ENCODE assay signal across 24 cellular contexts in the genomic region with DNA sequence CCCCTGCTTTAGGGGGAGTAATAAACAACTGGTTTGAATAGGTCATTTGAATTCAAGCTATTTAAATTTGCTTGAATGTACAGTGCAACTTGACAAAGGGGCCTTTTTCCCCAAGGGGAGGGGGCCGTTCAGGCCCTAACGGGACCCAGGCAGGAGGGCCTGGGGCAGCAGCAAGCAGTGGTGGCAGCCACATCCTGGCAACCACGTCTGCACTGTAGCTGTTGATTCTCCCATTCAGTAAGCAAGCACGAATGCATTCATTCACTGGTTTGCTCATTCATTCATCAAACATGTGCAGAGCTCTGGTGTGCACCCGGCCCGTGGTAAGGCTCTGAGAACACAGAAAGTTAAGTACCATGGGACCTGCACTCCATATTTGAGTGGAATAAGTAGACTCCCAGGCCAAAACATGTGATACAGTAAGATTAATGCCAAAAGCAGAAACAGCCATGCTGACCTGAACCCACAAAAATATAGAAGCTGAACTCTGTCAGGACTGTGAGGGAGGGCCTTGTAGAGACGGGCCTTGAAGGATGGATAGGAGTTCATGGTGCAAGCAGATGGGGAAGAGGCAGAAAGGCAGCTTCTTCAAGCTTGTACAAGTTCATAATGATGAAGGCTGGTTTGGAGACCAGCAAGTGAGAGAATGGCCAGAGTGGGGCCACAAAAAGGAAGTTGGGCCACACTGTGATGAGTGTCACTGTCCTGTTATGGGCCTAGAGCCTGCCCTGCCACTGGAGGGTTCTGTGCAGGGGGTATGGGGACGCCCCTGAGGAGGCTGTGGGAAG. TPM values are rescaled to one million over a fixed set of nuclear protein-coding genes. Genes with fewer than 3 reads are reported as not detected.
DNase-seq lines count a peak whose midpoint lies in the region; TF ChIP-seq lines count a peak whose summit lies in the region.
"Had no signal": no experiment of that assay in that cellular context is flagged by ENCODE, and none has a peak within 500 bp of the region (broad histone marks: within the 10 kb centered on the region; RNA-seq: fewer than 3 reads in every experiment).

No MANE protein-coding gene starts in this region.

- H3K9me3 ChIP-seq in KOPT-K1 (ENCODE audit: insufficient read depth, low read length, poor library complexity, severe bottlenecking) (no peaks in the 10 kb centered on the region), stomach (no peaks in the 10 kb centered on the region)
- H3K9me3 ChIP-seq: neutrophil, Peyer's patch, SJSA1, uterus had no signal

- intact Hi-C loops in stomach (cut with DNase I; ENCODE audit: low total_unique reads) = no loop called here

- POLR2A ChIA-PET in GM10248 (lab: Yijun Ruan, JAX) = no interaction called here

- H3K27ac ChIP-seq in KOPT-K1 (ENCODE audit: low read depth, low read length, poor library complexity, severe bottlenecking) (peak overlapping the region; percentile 100), stomach (no peak overlapping the region)
- H3K27ac ChIP-seq: cardiac muscle cell, epithelial cell of prostate, neutrophil, Peyer's patch, SJSA1, uterus had no signal

- CTCF ChIA-PET in GM10248 (lab: Yijun Ruan, JAX) = interaction anchor here (0.7 to 1.9 kb wide), 3 partner anchors 10 to 18 kb away, joined by 3 to 5 read pairs (median 4); no protein-coding TSS in a partner anchor

- peaks cover 2% of the 10 kb centered on the region for H3K36me3 ChIP-seq in KOPT-K1 (ENCODE audit: insufficient read depth, low read length)
- no peaks in the 10 kb centered on the region for H3K36me3 ChIP-seq in stomach
- H3K36me3 ChIP-seq: cardiac muscle cell, neutrophil, Peyer's patch, SJSA1, uterus had no signal

- WGBS in stomach, 5 donors = 46 to 58% (median 56%) methylated on average over 8 of the region's 8 CpGs

- H3K4me1 ChIP-seq in stomach = no peaks in the 10 kb centered on the region
- H3K4me1 ChIP-seq: SJSA1, uterus had no signal

- TF ChIP-seq CTCF in stomach (IDR thresholded peaks at IDR 0.05) (no peak), GM10248 (IDR thresholded peaks at IDR 0.05; ENCODE audit: control extremely low read depth, extremely low read depth, low read depth, missing control alignments) (no peak)

- no peak overlapping the region for H3K4me3 ChIP-seq in stomach
- H3K4me3 ChIP-seq: cardiac muscle cell, K562, Peyer's patch, SJSA1, uterus had no signal

- no peak for TF ChIP-seq POLR2A in stomach (IDR thresholded peaks at IDR 0.05)

- H3K27me3 ChIP-seq in stomach = peaks cover 0 to 57% (median 0%) of the 10 kb centered on the region in 3 donors
- H3K27me3 ChIP-seq: cardiac muscle cell, Peyer's patch, uterus had no signal

- DNase-seq in activated effector memory CD4-positive, alpha-beta T cell treated with anti-CD3 and anti-CD28 coated beads, Interleukin-2, amount 50 U/mL, for 16 hours = peak; percentile 16
- DNase-seq in activated effector memory CD4-positive, alpha-beta T cell treated with Interleukin-2 at 50 U/mL for 16 hours = no peak
- DNase-seq in ecto neural progenitor cell (ENCODE audit: low spot score) = peak; percentile 19
- peak; percentile 11 for DNase-seq in stomach
- DNase-seq in stimulated activated CD4-positive, alpha-beta T cell treated with anti-CD3 and anti-CD28 coated beads, Interleukin-4, amount 100 ng/mL, for 1 hour = no peak
- DNase-seq in GM10248 (ENCODE audit: extremely low spot score) = no peak
- DNase-seq in globus pallidus (ENCODE audit: low spot score) = no peak
- DNase-seq: Calu3; dermis blood vessel endothelial cell; hippocampal formation; NCI-H1930; NK-92 treated with Interleukin-12 subunit alpha and Interleukin-12 subunit beta, amount 100 ng/mL, for 24 hours; uterus had no signal

- TF ChIP-seq EP300 in stomach (IDR thresholded peaks at IDR 0.05) = no peak

RNA-seq across cellular contexts. Expression of a gene that starts 29.3 kb away (rescaled TPM):
- total RNA-seq in stomach = not detected
- not detected for polyA plus RNA-seq in stomach
- total RNA-seq: A673, Calu3, cardiac muscle cell, dermis blood vessel endothelial cell, K562, lower leg skin, Peyer's patch, SJSA1, subcutaneous adipose tissue, uterus had no signal
- polyA plus RNA-seq: BJ, cardiac muscle cell, K562 had no signal

RNA-seq across cellular contexts. Expression of a gene that starts 36.3 kb away (rescaled TPM):
- 1 to 10 TPM in 1 of 5 donors, not detected in 4; 8.7 TPM for total RNA-seq in stomach
- polyA plus RNA-seq in stomach = not detected
- total RNA-seq: Calu3, cardiac muscle cell, dermis blood vessel endothelial cell, K562, lower leg skin, SJSA1, subcutaneous adipose tissue, uterus had no signal
- polyA plus RNA-seq: BJ, cardiac muscle cell, K562 had no signal

RNA-seq across cellular contexts. Expression of a gene that starts 40.0 kb away (rescaled TPM):
- under 1 TPM in 1 of 5 donors, not detected in 4; 0.73 TPM for total RNA-seq in stomach
- under 1 TPM in 1 of 3 donors, not detected in 2; 0.20 TPM for polyA plus RNA-seq in stomach
- total RNA-seq: Calu3, cardiac muscle cell, dermis blood vessel endothelial cell, K562, lower leg skin, SJSA1, subcutaneous adipose tissue had no signal
- polyA plus RNA-seq: BJ, cardiac muscle cell, K562 had no signal

Comparison
In these comparisons a context has a peak if more than half of its experiments do, and no peak if none do; other contexts are left out.
1. DNase-seq: peak in activated effector memory CD4-positive, alpha-beta T cell treated with anti-CD3 and anti-CD28 coated beads, Interleukin-2, amount 50 U/mL, for 16 hours (single experiment), ecto neural progenitor cell (single experiment) and stomach (single experiment); none in activated effector memory CD4-positive, alpha-beta T cell treated with Interleukin-2 at 50 U/mL for 16 hours (single experiment), stimulated activated CD4-positive, alpha-beta T cell treated with anti-CD3 and anti-CD28 coated beads, Interleukin-4, amount 100 ng/mL, for 1 hour (single experiment), GM10248 (single experiment) and globus pallidus (single experiment).